ENCODE assay signal across 9 cellular contexts in the genomic region with DNA sequence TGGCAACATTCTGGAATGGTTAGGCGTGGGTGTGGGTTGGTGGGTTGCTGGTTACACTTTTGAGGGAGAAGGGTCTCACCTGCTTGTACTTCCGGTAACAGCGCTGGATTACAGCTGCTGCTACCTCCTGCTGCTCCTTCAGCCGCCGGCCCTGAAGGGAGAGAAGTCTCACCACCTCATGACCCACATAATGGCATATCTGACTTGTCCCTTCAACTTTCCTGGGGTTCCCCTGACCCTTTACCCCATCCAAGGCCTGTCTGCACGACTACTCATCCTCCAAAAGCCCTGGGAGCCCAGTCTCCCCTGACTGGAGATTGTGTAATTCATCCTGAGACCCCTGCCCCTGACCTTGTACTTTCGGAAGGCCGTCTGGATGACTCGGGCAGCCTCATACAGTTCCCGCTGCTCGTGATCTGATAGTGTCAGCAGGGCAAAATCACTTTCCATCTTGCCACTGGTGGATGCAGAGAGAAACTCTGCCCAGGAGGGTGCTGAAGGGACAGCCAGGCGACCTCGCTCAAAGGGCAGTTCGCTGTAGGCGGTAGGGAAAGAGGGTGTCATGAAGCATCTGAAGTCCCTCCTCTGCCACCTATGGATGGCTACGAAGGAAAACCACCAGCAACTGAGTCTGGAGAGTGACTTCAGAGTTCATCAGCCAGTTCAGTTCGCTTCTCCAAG. TPM values are rescaled to one million over a fixed set of nuclear protein-coding genes. Genes with fewer than 3 reads are reported as not detected.
DNase-seq lines count a peak whose midpoint lies in the region; ATAC-seq and TF ChIP-seq lines count a peak whose summit lies in the region.
"Had no signal": no experiment of that assay in that cellular context is flagged by ENCODE, and none has a peak within 500 bp of the region (broad histone marks: within the 10 kb centered on the region; RNA-seq: fewer than 3 reads in every experiment).

No MANE protein-coding gene starts in this region.

- no peak overlapping the region for H3K27ac Mint-ChIP-seq in CD4-positive, alpha-beta T cell
- H3K27ac Mint-ChIP-seq in IgD-negative memory B cell, result peak overlapping the region in 2 of 3 donors; percentile 36 to 67

- no peak for DNase-seq in CD4-positive, alpha-beta T cell
- peak; percentile 92 for DNase-seq in osteoblast (ENCODE audit: insufficient read length, low spot score, missing footprints)
- no peak for DNase-seq in nucleus accumbens (lab: John Stamatoyannopoulos, UW)
- DNase-seq in NCI-H1436 (lab: John Stamatoyannopoulos, UW), result no peak
- DNase-seq in T-helper 1 cell, result no peak

- H3K36me3 Mint-ChIP-seq in CD4-positive, alpha-beta T cell (ENCODE audit: low read depth), result peaks cover 49% of the 10 kb centered on the region
- H3K36me3 Mint-ChIP-seq in IgD-negative memory B cell, result peaks cover 3% of the 10 kb centered on the region

- H3K4me1 Mint-ChIP-seq in CD4-positive, alpha-beta T cell (ENCODE audit: low read depth), result peaks cover 13% of the 10 kb centered on the region
- H3K4me1 Mint-ChIP-seq in IgD-negative memory B cell, result peaks cover 5 to 22% (median 6%) of the 10 kb centered on the region in 3 donors

- peaks cover 17% of the 10 kb centered on the region for H3K79me2 ChIP-seq in osteoblast (ENCODE audit: insufficient read depth, low read length)

- POLR2A ChIA-PET in CD4-positive, alpha-beta T cell (lab: Charles Lee), result interaction anchor here (3.1 to 9.8 kb wide), 5 partner anchors 10 to 36 kb away, joined by 10 to 350 read pairs (median 50); a partner anchor contains a TSS

- H3K27me3 ChIP-seq in CD4-positive, alpha-beta T cell (ENCODE audit: control insufficient read depth, insufficient read depth, low read length), result no peaks in the 10 kb centered on the region
- H3K27me3 ChIP-seq in ectodermal cell (ENCODE audit: control insufficient read depth, insufficient read depth, low read length, poor library complexity, severe bottlenecking), result no peaks in the 10 kb centered on the region
- H3K27me3 ChIP-seq in osteoblast (ENCODE audit: insufficient read depth, low read length), result no peaks in the 10 kb centered on the region

- no peaks in the 10 kb centered on the region for H3K27me3 Mint-ChIP-seq in CD4-positive, alpha-beta T cell
- H3K27me3 Mint-ChIP-seq in IgD-negative memory B cell, result no peaks in the 10 kb centered on the region

- intact Hi-C loops in CD4-positive, alpha-beta T cell (cut with DNase I, micrococcal nuclease), result loop anchor here in 1 of 2 experiments (10.0 kb wide), 2 partner anchors 175 to 605 kb away; a partner anchor contains a TSS

- no peaks in the 10 kb centered on the region for H3K9me3 ChIP-seq in CD4-positive, alpha-beta T cell (ENCODE audit: control insufficient read depth, low read length)
- no peaks in the 10 kb centered on the region for H3K9me3 ChIP-seq in ectodermal cell (ENCODE audit: control insufficient read depth, low read length)
- no peaks in the 10 kb centered on the region for H3K9me3 ChIP-seq in osteoblast (ENCODE audit: low read depth, low read length)

- no peaks in the 10 kb centered on the region for H4K20me1 ChIP-seq in osteoblast (ENCODE audit: insufficient read depth, low read length)

- H3K4me1 ChIP-seq in ectodermal cell (ENCODE audit: control insufficient read depth, insufficient read depth, low read length), result no peaks in the 10 kb centered on the region
- H3K4me1 ChIP-seq in osteoblast (ENCODE audit: insufficient read depth, low read length), result peaks cover 34% of the 10 kb centered on the region

- peak overlapping the region; percentile 90 for H3K4me2 ChIP-seq in osteoblast (ENCODE audit: insufficient read depth, low read length)

- no peaks in the 10 kb centered on the region for H3K36me3 ChIP-seq in ectodermal cell (ENCODE audit: control insufficient read depth, insufficient read depth, low read length)
- H3K36me3 ChIP-seq in osteoblast (ENCODE audit: insufficient read depth, low read length), result peaks cover 38% of the 10 kb centered on the region

- H3K4me3 Mint-ChIP-seq in CD4-positive, alpha-beta T cell, result peak overlapping the region; percentile 78
- H3K4me3 Mint-ChIP-seq in IgD-negative memory B cell, result peak overlapping the region in 3 of 4 donors; percentile 48 to 81 (median 54)

- no peak overlapping the region for H3K27ac ChIP-seq in CD4-positive, alpha-beta T cell (ENCODE audit: low read depth, low read length)
- H3K27ac ChIP-seq in ectodermal cell (ENCODE audit: insufficient read depth, low read depth, low read length, poor library complexity, severe bottlenecking) (no peak overlapping the region), osteoblast (ENCODE audit: low read depth, low read length) (peak overlapping the region; percentile 96)

- TF ChIP-seq CTCF in CD4-positive, alpha-beta T cell (IDR thresholded peaks at IDR 0.05), result no peak
- TF ChIP-seq CTCF in osteoblast (IDR thresholded peaks at IDR 0.05; ENCODE audit: extremely low read depth, low read depth, low read length), result no peak

- H3K9me3 Mint-ChIP-seq in CD4-positive, alpha-beta T cell, result no peaks in the 10 kb centered on the region
- H3K9me3 Mint-ChIP-seq in IgD-negative memory B cell, result no peaks in the 10 kb centered on the region

- H3K4me3 ChIP-seq in ectodermal cell (ENCODE audit: insufficient read depth, low read depth, low read length), result peak overlapping the region; percentile 81
- H3K4me3 ChIP-seq in osteoblast (ENCODE audit: insufficient read depth, low read length), result peak overlapping the region; percentile 89

- WGBS in ectodermal cell, 2 experiments, result 84 to 88% methylated on average over 17 of the region's 17 CpGs

- H2AFZ ChIP-seq in osteoblast (ENCODE audit: low read length), result no peak overlapping the region

- no peak for ATAC-seq in CD4-positive, alpha-beta T cell (ENCODE audit: poor library complexity)
- ATAC-seq in HG02884 (IDR thresholded peaks at IDR 0.05; ENCODE audit: unreplicated experiment), result no peak

- CTCF ChIA-PET in CD4-positive, alpha-beta T cell (lab: Charles Lee), result interaction anchor here (2.4 kb wide), 2 partner anchors 17 to 61 kb away, joined by 9 to 12 read pairs; a partner anchor contains a TSS

RNA-seq across cellular contexts. Expression of a gene that starts 2.1 kb away (rescaled TPM):
- 10 to 100 TPM; 30.2 to 30.9 TPM for total RNA-seq in CD4-positive, alpha-beta T cell
- polyA plus RNA-seq in IgD-negative memory B cell, result 97.1 TPM
- polyA plus RNA-seq in ectodermal cell (2013, experiment 1 of 4), result 110 TPM
- polyA plus RNA-seq in ectodermal cell (2013, experiment 2 of 4), result 102 TPM
- polyA plus RNA-seq in ectodermal cell (2013, experiment 3 of 4), result 93.6 TPM
- polyA plus RNA-seq in ectodermal cell (2013, experiment 4 of 4), result 102 TPM
- 34.0 and 39.8 TPM in 2 replicates for total RNA-seq in osteoblast

RNA-seq across cellular contexts. Expression of a gene that starts 17.8 kb away (rescaled TPM):
- total RNA-seq in CD4-positive, alpha-beta T cell, result 10 to 100 TPM; 41.6 to 51.3 TPM
- 19.1 TPM for polyA plus RNA-seq in IgD-negative memory B cell
- polyA plus RNA-seq in ectodermal cell (2013, experiment 1 of 4), result 15.7 TPM
- polyA plus RNA-seq in ectodermal cell (2013, experiment 2 of 4), result 14.8 TPM
- polyA plus RNA-seq in ectodermal cell (2013, experiment 3 of 4), result 14.0 TPM
- polyA plus RNA-seq in ectodermal cell (2013, experiment 4 of 4), result 16.1 TPM
- 14.7 and 19.2 TPM in 2 replicates for total RNA-seq in osteoblast

RNA-seq across cellular contexts. Expression of a gene that starts 18.8 kb away (rescaled TPM):
- 10 to 100 TPM; 17.2 to 20.5 TPM for total RNA-seq in CD4-positive, alpha-beta T cell
- 3.1 TPM for polyA plus RNA-seq in IgD-negative memory B cell
- polyA plus RNA-seq in ectodermal cell (2013, experiment 1 of 4), result 87.1 TPM
- polyA plus RNA-seq in ectodermal cell (2013, experiment 2 of 4), result 101 TPM
- polyA plus RNA-seq in ectodermal cell (2013, experiment 3 of 4), result 70.5 TPM
- polyA plus RNA-seq in ectodermal cell (2013, experiment 4 of 4), result 78.5 TPM
- total RNA-seq in osteoblast, result 2.9 TPM in 2 replicates

RNA-seq across cellular contexts. Expression of a gene that starts 21.4 kb away (rescaled TPM):
- total RNA-seq in CD4-positive, alpha-beta T cell, result 100 to 1,000 TPM; 349 to 362 TPM
- 1,903 TPM for polyA plus RNA-seq in IgD-negative memory B cell
- 623 TPM for polyA plus RNA-seq in ectodermal cell (2013, experiment 1 of 4)
- polyA plus RNA-seq in ectodermal cell (2013, experiment 2 of 4), result 574 TPM
- 704 TPM for polyA plus RNA-seq in ectodermal cell (2013, experiment 3 of 4)
- polyA plus RNA-seq in ectodermal cell (2013, experiment 4 of 4), result 677 TPM
- total RNA-seq in osteoblast, result 347 and 425 TPM in 2 replicates

RNA-seq across cellular contexts. Expression of a gene that starts 27.6 kb away (rescaled TPM):
- total RNA-seq in CD4-positive, alpha-beta T cell, result under 1 TPM in 1 of 2 experiments, not detected in 1; 0.19 TPM
- polyA plus RNA-seq in IgD-negative memory B cell, result 0.36 TPM
- 0.72 TPM for polyA plus RNA-seq in ectodermal cell (2013, experiment 1 of 4)
- 0.82 TPM for polyA plus RNA-seq in ectodermal cell (2013, experiment 2 of 4)
- polyA plus RNA-seq in ectodermal cell (2013, experiment 3 of 4), result 0.37 TPM
- polyA plus RNA-seq in ectodermal cell (2013, experiment 4 of 4), result 1.1 TPM
- total RNA-seq in osteoblast, result 0.29 and 0.36 TPM in 2 replicates
- total RNA-seq: M059J had no signal
